In genomic region chr13:114039471-114040141, GRCh38 we compare ENCODE assay signal across 22 cellular contexts.
DNase-seq lines count a peak whose midpoint lies in the region; ATAC-seq and TF ChIP-seq lines count a peak whose summit lies in the region.
"Had no signal": no experiment of that assay in that cellular context is flagged by ENCODE, and none has a peak within 500 bp of the region (broad histone marks: within the 10 kb centered on the region; RNA-seq: fewer than 3 reads in every experiment).

No MANE protein-coding gene starts in this region.

- H3K4me3 Mint-ChIP-seq in activated naive CD4-positive, alpha-beta T cell treated with anti-CD3 and anti-CD28 coated beads for 36 hours: no peak overlapping the region
- H3K4me3 Mint-ChIP-seq in GM23338: no peak overlapping the region
- H3K4me3 Mint-ChIP-seq: CD14-positive monocyte, HFFc6 had no signal

- H3K4me2 ChIP-seq in GM23338: no peak overlapping the region

- TF ChIP-seq EP300 in esophagus muscularis mucosa (IDR thresholded peaks at IDR 0.05): no peak

- no peaks in the 10 kb centered on the region for H3K27me3 ChIP-seq in GM23338 (ENCODE audit: insufficient read depth)
- H3K27me3 ChIP-seq in dorsolateral prefrontal cortex: no peaks in the 10 kb centered on the region
- H3K27me3 ChIP-seq in esophagus muscularis mucosa: no peaks in the 10 kb centered on the region

- TF ChIP-seq CTCF in GM23338 (conservative IDR thresholded peaks at IDR 0.05; ENCODE audit: low read depth in 2 of 2) (no peak), dorsolateral prefrontal cortex (IDR thresholded peaks at IDR 0.05 in 54 of 56, conservative IDR thresholded peaks at IDR 0.05 in 2 of 56; ENCODE audit: low read depth in 1 of 56, partially characterized antibody in 56 of 56) (no peak), esophagus muscularis mucosa (IDR thresholded peaks at IDR 0.05) (no peak)

- H3K4me3 ChIP-seq in GM23338 (no peak overlapping the region), dorsolateral prefrontal cortex (no peak overlapping the region), skeletal muscle cell (ENCODE audit: low read depth, low read length) (no peak overlapping the region), esophagus muscularis mucosa (no peak overlapping the region)
- H3K4me3 ChIP-seq: SK-N-MC had no signal

- DNase-seq in activated naive CD4-positive, alpha-beta T cell treated with anti-CD3 and anti-CD28 coated beads for 36 hours: no peak
- no peak for DNase-seq in activated naive CD4-positive, alpha-beta T cell treated with anti-CD3 and anti-CD28 coated beads, Interleukin-2, amount 50 U/mL, for 16 hours
- DNase-seq in GM23338 (ENCODE audit: low spot score): no peak
- no peak for DNase-seq in dorsolateral prefrontal cortex
- DNase-seq in skeletal muscle cell (ENCODE audit: low read depth): peak; percentile 29
- no peak for DNase-seq in esophagus muscularis mucosa (ENCODE audit: extremely low spot score)
- DNase-seq in stimulated activated CD4-positive, alpha-beta T cell treated with anti-CD3 and anti-CD28 coated beads, Interleukin-4, amount 100 ng/mL, for 4 hours: no peak
- DNase-seq in cerebellar cortex (ENCODE audit: low spot score): no peak
- DNase-seq: 8988T, AML-193, EL, GF-D8, HFFc6, Karpas-422, NCI-H1417, NCI-H1694 treated with DMSO at 0.1 percent for 48 hours, NCI-H2081 treated with DMSO at 0.1 percent for 48 hours, NCI-H446 treated with DMSO at 0.1 percent for 48 hours, NCI-H526 treated with DMSO at 0.1 percent for 48 hours, OCI-M1 had no signal

- WGBS in esophagus muscularis mucosa: 86% methylated on average over 18 of the region's 26 CpGs

- no peak for TF ChIP-seq POLR2A in esophagus muscularis mucosa (IDR thresholded peaks at IDR 0.05; ENCODE audit: low read depth)

- peaks cover 16% of the 10 kb centered on the region for H3K36me3 Mint-ChIP-seq in activated naive CD4-positive, alpha-beta T cell treated with anti-CD3 and anti-CD28 coated beads for 36 hours (ENCODE audit: low read depth)
- H3K36me3 Mint-ChIP-seq in GM23338 (ENCODE audit: low read depth): peaks cover 12% of the 10 kb centered on the region; the same call in 2 of the 3 replicates

- peaks cover 21% of the 10 kb centered on the region for H3K79me2 ChIP-seq in GM23338 (replicated peaks; ENCODE audit: insufficient read depth)

- H2AFZ ChIP-seq in GM23338: no peak overlapping the region

- no peaks in the 10 kb centered on the region; the same call in 1 of the 2 replicates for H4K20me1 ChIP-seq in GM23338 (replicated peaks; ENCODE audit: insufficient read depth)

- H3K9me3 ChIP-seq in esophagus muscularis mucosa: no peaks in the 10 kb centered on the region

- no peaks in the 10 kb centered on the region for H3K9me3 Mint-ChIP-seq in activated naive CD4-positive, alpha-beta T cell treated with anti-CD3 and anti-CD28 coated beads for 36 hours
- no peaks in the 10 kb centered on the region; the same call in 2 of the 3 replicates for H3K9me3 Mint-ChIP-seq in GM23338
- H3K9me3 Mint-ChIP-seq: HFFc6 had no signal

- no peaks in the 10 kb centered on the region for H3F3A ChIP-seq in GM23338 (replicated peaks; ENCODE audit: low read depth)

- H3K27me3 Mint-ChIP-seq in activated naive CD4-positive, alpha-beta T cell treated with anti-CD3 and anti-CD28 coated beads for 36 hours (ENCODE audit: low read depth): no peaks in the 10 kb centered on the region
- H3K27me3 Mint-ChIP-seq in GM23338 (ENCODE audit: insufficient read depth, low read depth, poor library complexity): peaks cover 10% of the 10 kb centered on the region

- no peaks in the 10 kb centered on the region for H3K9me2 ChIP-seq in GM23338 (ENCODE audit: insufficient read depth)

- CTCF ChIA-PET in activated naive CD4-positive, alpha-beta T cell treated with anti-CD3 and anti-CD28 coated beads for 36 hours (lab: Charles Lee): interaction anchor here (0.9 kb wide), 1 partner anchor 89 kb away, joined by 3 read pairs; no protein-coding TSS in a partner anchor

- peaks cover 5% of the 10 kb centered on the region; the same call in 1 of the 2 replicates for H3K4me1 ChIP-seq in GM23338 (ENCODE audit: insufficient read depth)
- peaks cover 6 to 52% (median 42%) of the 10 kb centered on the region in 4 donors for H3K4me1 ChIP-seq in esophagus muscularis mucosa

- H3K36me3 ChIP-seq in GM23338 (ENCODE audit: insufficient read depth) (no peaks in the 10 kb centered on the region), esophagus muscularis mucosa (peaks cover 0 to 23% (median 6%) of the 10 kb centered on the region in 4 donors)

- peak overlapping the region; percentile 30 for H3K27ac Mint-ChIP-seq in activated naive CD4-positive, alpha-beta T cell treated with anti-CD3 and anti-CD28 coated beads for 36 hours
- peak overlapping the region; percentile 67; the same call in 1 of the 2 replicates for H3K27ac Mint-ChIP-seq in GM23338
- H3K27ac Mint-ChIP-seq: HFFc6 had no signal

- peaks cover 19% of the 10 kb centered on the region for H3K4me1 Mint-ChIP-seq in activated naive CD4-positive, alpha-beta T cell treated with anti-CD3 and anti-CD28 coated beads for 36 hours (ENCODE audit: low read depth)
- peaks cover 37% of the 10 kb centered on the region for H3K4me1 Mint-ChIP-seq in GM23338

- no peak for ATAC-seq in GM23338

- H3K27ac ChIP-seq in GM23338 (ENCODE audit: low read depth) (no peak overlapping the region), dorsolateral prefrontal cortex (peak overlapping the region in 45 of 59 donors; percentile 0 to 97 (median 79)), esophagus muscularis mucosa (replicated peaks in 1 of 4) (no peak overlapping the region)
- H3K27ac ChIP-seq: SK-N-MC had no signal

- intact Hi-C loops in activated naive CD4-positive, alpha-beta T cell treated with anti-CD3 and anti-CD28 coated beads for 36 hours (cut with micrococcal nuclease): no loop called here
- intact Hi-C loops in dorsolateral prefrontal cortex (cut with DNase I) (loop anchor here (5.0 kb wide), 1 partner anchor 93 kb away; the partner anchor contains the start of gene RASA3 (in 2 of the 2)), esophagus muscularis mucosa (cut with DNase I) (no loop called here)

TF ChIP-seq in GM23338, 12 proteins besides CTCF, POLR2A, EP300 and RAD21 (continues in another document):
- no peak for TF ChIP-seq ZNF331 (CRISPR knock-in tag; IDR thresholded peaks at IDR 0.05; ENCODE audit: low read depth)
- TF ChIP-seq CREB1 (CRISPR knock-in tag; IDR thresholded peaks at IDR 0.05; ENCODE audit: low read depth): no peak
- no peak for TF ChIP-seq REST (IDR thresholded peaks at IDR 0.05; ENCODE audit: unreplicated experiment)
- TF ChIP-seq ZNF114 (CRISPR knock-in tag; IDR thresholded peaks at IDR 0.05): no peak
- no peak for TF ChIP-seq POLR2AphosphoS5 (IDR thresholded peaks at IDR 0.05; ENCODE audit: low read depth)
- TF ChIP-seq EZH2phosphoT487 (IDR thresholded peaks at IDR 0.05; ENCODE audit: unreplicated experiment): no peak
- no peak for TF ChIP-seq STAT1 (IDR thresholded peaks at IDR 0.05; ENCODE audit: unreplicated experiment)
- TF ChIP-seq NANOG (IDR thresholded peaks at IDR 0.05; ENCODE audit: borderline replicate concordance): no peak
- TF ChIP-seq, protein P1, sequence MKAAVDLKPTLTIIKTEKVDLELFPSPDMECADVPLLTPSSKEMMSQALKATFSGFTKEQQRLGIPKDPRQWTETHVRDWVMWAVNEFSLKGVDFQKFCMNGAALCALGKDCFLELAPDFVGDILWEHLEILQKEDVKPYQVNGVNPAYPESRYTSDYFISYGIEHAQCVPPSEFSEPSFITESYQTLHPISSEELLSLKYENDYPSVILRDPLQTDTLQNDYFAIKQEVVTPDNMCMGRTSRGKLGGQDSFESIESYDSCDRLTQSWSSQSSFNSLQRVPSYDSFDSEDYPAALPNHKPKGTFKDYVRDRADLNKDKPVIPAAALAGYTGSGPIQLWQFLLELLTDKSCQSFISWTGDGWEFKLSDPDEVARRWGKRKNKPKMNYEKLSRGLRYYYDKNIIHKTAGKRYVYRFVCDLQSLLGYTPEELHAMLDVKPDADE (IDR thresholded peaks at IDR 0.05): no peak
- no peak for TF ChIP-seq EZH2 (IDR thresholded peaks at IDR 0.05; ENCODE audit: low read depth, unreplicated experiment)

Comparison
In these comparisons a context has a peak if more than half of its experiments do, and no peak if none do; other contexts are left out.
1. H3K27ac ChIP-seq: peak in dorsolateral prefrontal cortex (45 of 59); none in GM23338 (single experiment) and esophagus muscularis mucosa (0 of 4).
2. intact Hi-C loops: an anchor here in dorsolateral prefrontal cortex (5.0 kb wide); none called in activated naive CD4-positive, alpha-beta T cell treated with anti-CD3 and anti-CD28 coated beads for 36 hours and esophagus muscularis mucosa.